24 cellular contexts compared by ENCODE assay signal in genomic region chr2:240825476-240825875, GRCh38. TPM values are rescaled to one million over a fixed set of nuclear protein-coding genes. Genes with fewer than 3 reads are reported as not detected.
"Had no signal": no experiment of that assay in that cellular context is flagged by ENCODE, and none has a peak within 500 bp of the region (broad histone marks: within the 10 kb centered on the region; RNA-seq: fewer than 3 reads in every experiment).

No MANE protein-coding gene starts in this region.

- H3K36me3 ChIP-seq: MG63 had no signal

- H3K4me3 ChIP-seq: MG63 had no signal

- H3K4me2 ChIP-seq: SK-N-SH had no signal

- ATAC-seq: HepG2, Panc1, PC-3 had no signal

- H3K27ac ChIP-seq: RWPE1 had no signal

- DNase-seq: IMR-90; Karpas-422; KG1; MG63; NCI-H1092; NCI-H1417 treated with DMSO at 0.1 percent for 48 hours; NCI-H146; NCI-H1694 treated with DMSO at 0.1 percent for 48 hours; NCI-H1930; NCI-H2107; NCI-H2227 treated with DMSO at 0.1 percent for 48 hours; NCI-H524; NCI-H69; NCI-H82; NK-92 treated with Interleukin-12 subunit alpha and Interleukin-12 subunit beta, amount 100 ng/mL, for 24 hours; PC-3; SHP77; SK-N-SH had no signal

- H3K9me3 ChIP-seq: SK-N-SH had no signal

RNA-seq across cellular contexts. Expression of gene KIF1A, which starts 5.5 kb away (rescaled TPM):
- total RNA-seq: HepG2, HT-29, OCI-LY7, PC-3 had no signal

RNA-seq across cellular contexts. Expression of gene AGXT, which starts 43.1 kb away (rescaled TPM):
- total RNA-seq: IMR-90, NCI-H460, OCI-LY7, PC-3 had no signal
